In genomic region chr17:11692688-11693087, GRCh38 we compare ENCODE assay signal across 26 cellular contexts.
"Had no signal": no experiment of that assay in that cellular context is flagged by ENCODE, and none has a peak within 500 bp of the region (broad histone marks: within the 10 kb centered on the region; RNA-seq: fewer than 3 reads in every experiment).

No MANE protein-coding gene starts in this region.

- H3K27ac ChIP-seq: stomach, suprapubic skin, thoracic aorta, thyroid gland, tibial artery, tibial nerve, transverse colon, upper lobe of left lung, upper lobe of right lung, uterus, vagina had no signal

- H3K36me3 ChIP-seq: stomach, suprapubic skin, thoracic aorta, thyroid gland, tibial artery, tibial nerve, transverse colon, upper lobe of left lung, upper lobe of right lung, uterus, vagina had no signal

- H3K4me1 ChIP-seq: stomach, suprapubic skin, thyroid gland, tibial artery, tibial nerve, transverse colon, upper lobe of right lung, uterus, vagina had no signal

- H3K4me3 ChIP-seq: stomach, suprapubic skin, thoracic aorta, thyroid gland, tibial artery, tibial nerve, transverse colon, upper lobe of left lung, upper lobe of right lung, uterus, vagina had no signal

- FAIRE-seq: urothelium cell line had no signal

- H3K9me3 ChIP-seq: stomach, suprapubic skin, thoracic aorta, tibial artery, tibial nerve, transverse colon, upper lobe of left lung, upper lobe of right lung, uterus, vagina had no signal

- H3K27me3 ChIP-seq: stomach, suprapubic skin, thyroid gland, tibial artery, tibial nerve, transverse colon, upper lobe of left lung, upper lobe of right lung, uterus, vagina had no signal

- ATAC-seq: stimulated activated effector memory CD8-positive, alpha-beta T cell treated with anti-CD3 and anti-CD28 coated beads, Interleukin-12 subunit alpha, Interleukin-12 subunit beta, amount 100 ng/mL, for 72 hours; stimulated activated memory B cell treated with anti-CD40 and anti-IgM and Interleukin-4, amounts not matched to agents 10 μg/mL and 1 μg/mL and 100 μg/mL, for 72 hours; stimulated activated naive B cell treated with anti-CD40 and anti-IgM and Interleukin-4, amounts not matched to agents 10 μg/mL and 1 μg/mL and 100 μg/mL, for 72 hours; stimulated activated naive CD8-positive, alpha-beta T cell treated with anti-CD3 and anti-CD28 coated beads, Interleukin-15, amount 100 ng/mL, for 72 hours; stimulated activated naive CD8-positive, alpha-beta T cell treated with anti-CD3 and anti-CD28 coated beads, Interleukin-15, Interleukin-2, amounts not matched to agents 100 U/mL and 50 U/mL, for 24 hours; upper lobe of right lung had no signal

- DNase-seq: stimulated activated CD4-positive, alpha-beta T cell treated with anti-CD3 and anti-CD28 coated beads, Interleukin-2, amount 100 ng/mL, for 48 hours; stimulated activated CD4-positive, alpha-beta T cell treated with anti-CD3 and anti-CD28 coated beads, Interleukin-4, amount 100 ng/mL, for 1 hour; stimulated activated CD4-positive, alpha-beta T cell treated with anti-CD3 and anti-CD28 coated beads, Interleukin-4, amount 100 ng/mL, for 24 hours; stimulated activated CD4-positive, alpha-beta T cell treated with anti-CD3 and anti-CD28 coated beads, Interleukin-4, amount 100 ng/mL, for 4 hours; stimulated activated CD8-positive, alpha-beta memory T cell treated with anti-CD3 and anti-CD28 coated beads, Interleukin-4, amount 100 ng/mL, for 48 hours; stimulated activated naive B cell treated with anti-CD40 and anti-IgM and Interleukin-4, amounts not matched to agents 10 μg/mL and 1 μg/mL and 100 μg/mL, for 72 hours; stimulated activated naive CD4-positive, alpha-beta T cell; stimulated activated naive CD4-positive, alpha-beta T cell treated with Interleukin-2 at 50 U/mL for 16 hours; stimulated activated naive CD8-positive, alpha-beta T cell treated with anti-CD3 and anti-CD28 coated beads, Interleukin-15, amount 100 ng/mL, for 72 hours; stimulated activated naive CD8-positive, alpha-beta T cell treated with anti-CD3 and anti-CD28 coated beads, Interleukin-15, Interleukin-2, amounts not matched to agents 100 U/mL and 50 U/mL, for 24 hours; stomach; substantia nigra; thyroid gland; tibial artery; transverse colon; trophoblast cell; upper lobe of left lung; upper lobe of right lung; uterus had no signal
